ENCODE assay signal across 16 cellular contexts in the genomic region with DNA sequence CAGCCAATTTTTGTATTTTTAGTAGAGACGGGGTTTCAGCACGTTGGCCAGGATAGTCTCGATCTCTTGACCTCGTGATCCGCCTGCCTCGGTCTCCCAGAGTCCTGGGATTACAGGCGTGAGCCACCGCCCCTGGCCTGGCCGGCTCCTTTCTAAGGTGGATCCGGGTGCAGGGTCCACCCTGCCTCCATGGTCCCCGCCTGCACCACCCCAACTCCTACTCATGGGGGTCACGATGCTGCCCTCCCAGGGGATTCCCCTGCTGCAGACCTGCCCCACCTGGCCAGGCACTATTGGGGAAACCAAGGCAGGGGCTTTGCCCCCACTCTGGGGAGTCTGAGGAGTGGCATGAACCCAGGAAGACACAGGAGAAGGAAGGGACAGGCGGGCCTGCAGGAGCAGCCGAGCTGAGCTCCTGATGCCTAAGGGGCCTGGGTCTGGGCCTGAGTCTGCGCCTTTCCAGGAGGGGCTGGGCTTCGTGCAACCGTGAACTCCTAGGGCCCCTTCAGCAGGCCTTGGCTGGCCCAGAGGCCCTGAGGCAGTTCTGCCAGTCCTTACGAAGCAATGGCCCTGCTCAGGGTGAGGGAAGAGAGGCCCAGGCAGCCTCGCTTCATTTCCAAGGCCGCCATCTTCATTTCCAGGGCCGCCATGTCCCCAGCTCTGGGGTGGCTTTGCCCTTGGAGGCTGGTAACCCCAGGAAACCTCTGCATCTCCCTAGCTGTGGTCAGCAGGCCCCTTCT.
DNase-seq lines count a peak whose midpoint lies in the region; ATAC-seq and TF ChIP-seq lines count a peak whose summit lies in the region.
"Had no signal": no experiment of that assay in that cellular context is flagged by ENCODE, and none has a peak within 500 bp of the region (broad histone marks: within the 10 kb centered on the region; RNA-seq: fewer than 3 reads in every experiment).

No MANE protein-coding gene starts in this region.

- H3K27ac Mint-ChIP-seq in activated CD8-positive, alpha-beta memory T cell treated with anti-CD3 and anti-CD28 coated beads, Interleukin-2, amount 10 ng/mL, durations not matched to agents 7 days and 5 days = no peak overlapping the region
- H3K27ac Mint-ChIP-seq: activated naive CD4-positive, alpha-beta T cell treated with anti-CD3 and anti-CD28 coated beads for 36 hours; dendritic cell treated with granulocyte-macrophage colony-stimulating factor and Interleukin-4, amounts not matched to agents 40 ng/mL and 50 ng/mL, for 4 days had no signal

- H3K4me3 Mint-ChIP-seq in activated CD8-positive, alpha-beta memory T cell treated with anti-CD3 and anti-CD28 coated beads, Interleukin-2, amount 10 ng/mL, durations not matched to agents 7 days and 5 days = no peak overlapping the region
- H3K4me3 Mint-ChIP-seq: activated naive CD4-positive, alpha-beta T cell treated with anti-CD3 and anti-CD28 coated beads for 36 hours; dendritic cell treated with granulocyte-macrophage colony-stimulating factor and Interleukin-4, amounts not matched to agents 40 ng/mL and 50 ng/mL, for 4 days; neural crest cell had no signal

- peaks cover 2% of the 10 kb centered on the region for H3K4me1 Mint-ChIP-seq in activated CD8-positive, alpha-beta memory T cell treated with anti-CD3 and anti-CD28 coated beads, Interleukin-2, amount 10 ng/mL, durations not matched to agents 7 days and 5 days

- H3K36me3 ChIP-seq in vagina = no peaks in the 10 kb centered on the region
- H3K36me3 ChIP-seq: MG63 had no signal

- no peak for TF ChIP-seq POLR2A in vagina (IDR thresholded peaks at IDR 0.05)

- no peak overlapping the region for H3K27ac ChIP-seq in vagina

- no peaks in the 10 kb centered on the region for H3K27me3 ChIP-seq in vagina
- H3K27me3 ChIP-seq: MG63 had no signal

- H3K36me3 Mint-ChIP-seq in activated CD8-positive, alpha-beta memory T cell treated with anti-CD3 and anti-CD28 coated beads, Interleukin-2, amount 10 ng/mL, durations not matched to agents 7 days and 5 days = no peaks in the 10 kb centered on the region

- no peak for ATAC-seq in activated CD8-positive, alpha-beta memory T cell treated with anti-CD3 and anti-CD28 coated beads, Interleukin-2, amount 10 ng/mL, durations not matched to agents 7 days and 5 days
- no peak for ATAC-seq in HG03175 (IDR thresholded peaks at IDR 0.05; ENCODE audit: unreplicated experiment)

- peaks cover 24% of the 10 kb centered on the region for H3K4me1 ChIP-seq in vagina

- H3K27me3 Mint-ChIP-seq in activated CD8-positive, alpha-beta memory T cell treated with anti-CD3 and anti-CD28 coated beads, Interleukin-2, amount 10 ng/mL, durations not matched to agents 7 days and 5 days = no peaks in the 10 kb centered on the region

- peak; percentile 0 for DNase-seq in stimulated activated CD4-positive, alpha-beta T cell treated with anti-CD3 and anti-CD28 coated beads, Interleukin-4, amount 100 ng/mL, for 24 hours
- DNase-seq in stimulated activated CD4-positive, alpha-beta T cell treated with anti-CD3 and anti-CD28 coated beads, Interleukin-2, amount 100 ng/mL, for 48 hours = no peak
- DNase-seq in activated CD8-positive, alpha-beta memory T cell treated with anti-CD3 and anti-CD28 coated beads, Interleukin-2, amount 10 ng/mL, durations not matched to agents 7 days and 5 days = peak; percentile 32
- DNase-seq in mesenteric fat pad (ENCODE audit: low spot score) (peak; percentile 82), vagina (ENCODE audit: extremely low spot score in 2 of 2) (peak; percentile 81), G401 (ENCODE audit: low spot score) (no peak)
- DNase-seq in activated CD4-positive, alpha-beta T cell treated with anti-CD3 and anti-CD28 coated beads for 4 hours = no peak
- DNase-seq: activated naive CD4-positive, alpha-beta T cell treated with anti-CD3 and anti-CD28 coated beads for 36 hours; NCI-H2029; NCI-H524 treated with DMSO at 0.1 percent for 48 hours; OCI-M1; stimulated activated CD4-positive, alpha-beta T cell treated with anti-CD3 and anti-CD28 coated beads, Interleukin-1b, Interleukin-23, amount 100 ng/mL, for 48 hours had no signal

- no peak overlapping the region for H3K4me3 ChIP-seq in vagina
- H3K4me3 ChIP-seq: MG63 had no signal

- intact Hi-C loops in vagina (cut with DNase I) = no loop called here

- CTCF ChIA-PET in activated CD8-positive, alpha-beta memory T cell treated with anti-CD3 and anti-CD28 coated beads, Interleukin-2, amount 10 ng/mL, durations not matched to agents 7 days and 5 days (lab: Charles Lee) = interaction anchor here (1.3 kb wide), 1 partner anchor 220 kb away, joined by 3 read pairs; no protein-coding TSS in a partner anchor

- in situ Hi-C loops in G401 (cut with HindIII; ENCODE audit: low sequenced_read_pairs) = no loop called here

- no peak for TF ChIP-seq CTCF in vagina (IDR thresholded peaks at IDR 0.05)

- H3K9me3 ChIP-seq in vagina = no peaks in the 10 kb centered on the region
- H3K9me3 ChIP-seq: MG63 had no signal

- no peaks in the 10 kb centered on the region for H3K9me3 Mint-ChIP-seq in activated CD8-positive, alpha-beta memory T cell treated with anti-CD3 and anti-CD28 coated beads, Interleukin-2, amount 10 ng/mL, durations not matched to agents 7 days and 5 days (ENCODE audit: low read depth)
- H3K9me3 Mint-ChIP-seq: activated naive CD4-positive, alpha-beta T cell treated with anti-CD3 and anti-CD28 coated beads for 36 hours; dendritic cell treated with granulocyte-macrophage colony-stimulating factor and Interleukin-4, amounts not matched to agents 40 ng/mL and 50 ng/mL, for 4 days; neural crest cell had no signal

Comparison
In these comparisons a context has a peak if more than half of its experiments do, and no peak if none do; other contexts are left out.
1. DNase-seq: peak in stimulated activated CD4-positive, alpha-beta T cell treated with anti-CD3 and anti-CD28 coated beads, Interleukin-4, amount 100 ng/mL, for 24 hours (single experiment), activated CD8-positive, alpha-beta memory T cell treated with anti-CD3 and anti-CD28 coated beads, Interleukin-2, amount 10 ng/mL, durations not matched to agents 7 days and 5 days (single experiment), mesenteric fat pad (single experiment) and vagina (2 of 2); none in stimulated activated CD4-positive, alpha-beta T cell treated with anti-CD3 and anti-CD28 coated beads, Interleukin-2, amount 100 ng/mL, for 48 hours (0 of 2), activated CD4-positive, alpha-beta T cell treated with anti-CD3 and anti-CD28 coated beads for 4 hours (0 of 2) and G401 (single experiment).